1 cellular context compared by ENCODE assay signal in the genomic region with DNA sequence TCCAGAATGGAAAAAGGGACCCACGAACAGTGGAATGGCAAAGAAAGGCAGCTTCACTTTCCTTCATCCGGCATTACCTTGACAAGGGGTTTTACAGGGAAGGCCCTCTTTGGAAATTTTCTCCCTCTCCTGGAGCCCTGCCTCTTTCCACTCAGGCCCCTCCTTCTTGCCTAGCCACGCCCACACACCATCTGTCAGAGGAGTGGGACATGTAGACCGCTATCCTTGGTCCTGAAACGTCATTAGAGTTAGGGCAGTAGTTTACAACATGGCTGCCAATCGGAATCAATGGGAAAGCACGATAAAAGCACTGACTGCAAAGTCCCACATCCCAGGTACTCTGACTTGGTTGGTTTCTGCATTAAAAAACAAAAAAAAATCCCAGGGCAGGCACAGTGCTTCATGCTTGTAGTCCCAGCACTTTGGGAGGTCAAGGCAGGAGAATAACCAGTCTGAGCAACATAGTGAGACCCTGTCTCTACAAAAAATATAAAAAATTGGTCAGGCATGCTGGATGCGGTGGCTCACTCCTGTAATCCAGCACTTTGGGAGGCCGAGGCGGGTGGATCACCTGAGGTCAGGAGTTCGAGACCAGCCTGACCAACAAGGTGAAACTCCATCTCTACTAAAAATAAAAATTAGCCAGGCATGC.
TF ChIP-seq lines count a peak whose summit lies in the region.

No MANE protein-coding gene starts in this region.

TF ChIP-seq in HCT116, 20 proteins besides CTCF, POLR2A, EP300 and RAD21 (continued from another document):
- TF ChIP-seq, protein P1, sequence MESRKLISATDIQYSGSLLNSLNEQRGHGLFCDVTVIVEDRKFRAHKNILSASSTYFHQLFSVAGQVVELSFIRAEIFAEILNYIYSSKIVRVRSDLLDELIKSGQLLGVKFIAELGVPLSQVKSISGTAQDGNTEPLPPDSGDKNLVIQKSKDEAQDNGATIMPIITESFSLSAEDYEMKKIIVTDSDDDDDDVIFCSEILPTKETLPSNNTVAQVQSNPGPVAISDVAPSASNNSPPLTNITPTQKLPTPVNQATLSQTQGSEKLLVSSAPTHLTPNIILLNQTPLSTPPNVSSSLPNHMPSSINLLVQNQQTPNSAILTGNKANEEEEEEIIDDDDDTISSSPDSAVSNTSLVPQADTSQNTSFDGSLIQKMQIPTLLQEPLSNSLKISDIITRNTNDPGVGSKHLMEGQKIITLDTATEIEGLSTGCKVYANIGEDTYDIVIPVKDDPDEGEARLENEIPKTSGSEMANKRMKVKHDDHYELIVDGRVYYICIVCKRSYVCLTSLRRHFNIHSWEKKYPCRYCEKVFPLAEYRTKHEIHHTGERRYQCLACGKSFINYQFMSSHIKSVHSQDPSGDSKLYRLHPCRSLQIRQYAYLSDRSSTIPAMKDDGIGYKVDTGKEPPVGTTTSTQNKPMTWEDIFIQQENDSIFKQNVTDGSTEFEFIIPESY (IDR thresholded peaks at IDR 0.05; ENCODE audit: extremely low read depth, insufficient replicate concordance, low read length), result no peak
- TF ChIP-seq ZFX (IDR thresholded peaks at IDR 0.05) (no peak), JUND (IDR thresholded peaks at IDR 0.05) (no peak), YY1 (IDR thresholded peaks at IDR 0.05; ENCODE audit: extremely low read depth, insufficient replicate concordance, low read depth, low read length) (peak; percentile 65)
TF ChIP-seq in HCT116: peak in this region for 5.
